8 cellular contexts compared by ENCODE assay signal in genomic region chr10:48306265-48306869, GRCh38. TPM values are rescaled to one million over a fixed set of nuclear protein-coding genes. Genes with fewer than 3 reads are reported as not detected.
DNase-seq lines count a peak whose midpoint lies in the region; ATAC-seq and TF ChIP-seq lines count a peak whose summit lies in the region.

MAPK8 (plus strand) TSS chr10:48306677; CDS start chr10:48401661, 94,984 bp downstream.

- H3K4me1 ChIP-seq in osteoblast (ENCODE audit: insufficient read depth, low read length): peaks cover 21% of the 10 kb centered on the region
- H3K4me1 ChIP-seq in testis: peaks cover 7% of the 10 kb centered on the region

- H3K9me3 Mint-ChIP-seq in activated naive CD4-positive, alpha-beta T cell treated with anti-CD3 and anti-CD28 coated beads, Interleukin-2, amount 50 U/mL, for 72 hours: no peaks in the 10 kb centered on the region

- H3K79me2 ChIP-seq in osteoblast (ENCODE audit: insufficient read depth, low read length): peaks cover 42% of the 10 kb centered on the region

- peak within 1 kb of the TSS; percentile 88 for H3K4me3 ChIP-seq in osteoblast (ENCODE audit: insufficient read depth, low read length)
- H3K4me3 ChIP-seq in testis: peak within 1 kb of the TSS; percentile 86 to 97

- TF ChIP-seq CTCF in GM10248 (IDR thresholded peaks at IDR 0.05; ENCODE audit: control extremely low read depth, extremely low read depth, low read depth, missing control alignments) (no peak), osteoblast (IDR thresholded peaks at IDR 0.05; ENCODE audit: extremely low read depth, low read depth, low read length) (no peak), testis (IDR thresholded peaks at IDR 0.05) (no peak)

- peak; percentile 93 for TF ChIP-seq POLR2A in testis (IDR thresholded peaks at IDR 0.05)

- H3K27ac ChIP-seq in osteoblast (ENCODE audit: low read depth, low read length) (peak within 1 kb of the TSS; percentile 72), testis (peak within 1 kb of the TSS; percentile 90 to 97)

- H2AFZ ChIP-seq in osteoblast (ENCODE audit: low read length): peak within 1 kb of the TSS; percentile 79

- CTCF ChIA-PET in GM10248 (lab: Yijun Ruan, JAX): interaction anchor here (0.9 to 1.2 kb wide), 3 partner anchors 16 to 349 kb away, joined by 3 to 4 read pairs (median 3); no protein-coding TSS in a partner anchor

- H4K20me1 ChIP-seq in osteoblast (ENCODE audit: insufficient read depth, low read length): peaks cover 34% of the 10 kb centered on the region

- peak within 1 kb of the TSS; percentile 87 for H3K4me2 ChIP-seq in osteoblast (ENCODE audit: insufficient read depth, low read length)

- POLR2A ChIA-PET in GM10248 (lab: Yijun Ruan, JAX): no interaction called here

- WGBS in testis, 2 donors: 1% methylated on average over 64 of the region's 86 CpGs; no CpG with 5 or more reads in 1 of the 2 donors

- H3K27ac Mint-ChIP-seq in activated naive CD4-positive, alpha-beta T cell treated with anti-CD3 and anti-CD28 coated beads, Interleukin-2, amount 50 U/mL, for 72 hours: peak within 1 kb of the TSS; percentile 85 to 89

- intact Hi-C loops in testis (cut with DNase I; ENCODE audit: low total_unique reads): no loop called here

- peak; percentile 81 for ATAC-seq in HG02610 (IDR thresholded peaks at IDR 0.05; ENCODE audit: unreplicated experiment)
- ATAC-seq in activated naive CD4-positive, alpha-beta T cell treated with anti-CD3 and anti-CD28 coated beads, Interleukin-2, amount 50 U/mL, for 72 hours: peak; percentile 82 to 86

- H3K27me3 ChIP-seq in osteoblast (ENCODE audit: insufficient read depth, low read length) (peaks cover 3% of the 10 kb centered on the region), testis (no peaks in the 10 kb centered on the region)

- DNase-seq in GM10248 (ENCODE audit: extremely low spot score) (peak; percentile 99), NCI-H1092 (lab: John Stamatoyannopoulos, UW) (peak; percentile 81), SKM-1 (lab: John Stamatoyannopoulos, UW; ENCODE audit: unreplicated experiment) (peak; percentile 74), glomerular visceral epithelial cell (ENCODE audit: extremely low spot score) (peak; percentile 92), osteoblast (ENCODE audit: insufficient read length, low spot score, missing footprints) (peak; percentile 99), testis (peak; percentile 93)
- peak; percentile 87 to 94 for DNase-seq in activated naive CD4-positive, alpha-beta T cell treated with anti-CD3 and anti-CD28 coated beads, Interleukin-2, amount 50 U/mL, for 72 hours (ENCODE audit: low spot score in 2 of 2)

- H3K9me3 ChIP-seq in osteoblast (ENCODE audit: low read depth, low read length) (no peaks in the 10 kb centered on the region), testis (no peaks in the 10 kb centered on the region)

- no peaks in the 10 kb centered on the region for H3K36me3 ChIP-seq in osteoblast (ENCODE audit: insufficient read depth, low read length)
- no peaks in the 10 kb centered on the region for H3K36me3 ChIP-seq in testis (ENCODE audit: low read depth, missing control alignments)

- peaks cover 6 to 7% of the 10 kb centered on the region in 2 donors for H3K36me3 Mint-ChIP-seq in activated naive CD4-positive, alpha-beta T cell treated with anti-CD3 and anti-CD28 coated beads, Interleukin-2, amount 50 U/mL, for 72 hours

RNA-seq across cellular contexts. Expression of gene MAPK8, which starts in this region (rescaled TPM):
- 10 to 100 TPM; 26.5 to 41.3 TPM for total RNA-seq in activated naive CD4-positive, alpha-beta T cell treated with anti-CD3 and anti-CD28 coated beads, Interleukin-2, amount 50 U/mL, for 72 hours
- 55.7 and 57.8 TPM in 2 replicates for total RNA-seq in osteoblast
- total RNA-seq in testis: 100 to 1,000 TPM in 1 of 2 donors, 10 to 100 TPM in 1; 98.8 to 114 TPM
- 91.8 TPM for polyA plus RNA-seq in testis (ENCODE audit: insufficient read depth, low read depth, low replicate concordance)

Comparison
In these comparisons a context has a peak if more than half of its experiments do, and no peak if none do; other contexts are left out.
1. Peak in every context shown above with its lines: DNase-seq, ATAC-seq, H3K4me3 ChIP-seq and H3K27ac ChIP-seq.